8 cellular contexts compared by ENCODE assay signal in genomic region chr16:83853834-83854233, GRCh38.
"Had no signal": no experiment of that assay in that cellular context is flagged by ENCODE, and none has a peak within 500 bp of the region (broad histone marks: within the 10 kb centered on the region; RNA-seq: fewer than 3 reads in every experiment).

No MANE protein-coding gene starts in this region.

- H3K4me2 ChIP-seq: GM23338 had no signal

- H3K27ac ChIP-seq: HL-60 had no signal

- H2AFZ ChIP-seq: GM23338 had no signal

- ATAC-seq: GM23338, HCT116, HepG2 had no signal

- DNase-seq: H7, HFFc6, KBM-7 had no signal

- H3K9me3 ChIP-seq: HAP-1 had no signal

- H3K36me3 ChIP-seq: HAP-1 had no signal

- FAIRE-seq: HepG2 had no signal

- H3K4me3 ChIP-seq: GM23338, HAP-1 had no signal
